20 cellular contexts compared by ENCODE assay signal in genomic region chr14:100816950-100817901, GRCh38. TPM values are rescaled to one million over a fixed set of nuclear protein-coding genes. Genes with fewer than 3 reads are reported as not detected.
DNase-seq lines count a peak whose midpoint lies in the region; ATAC-seq and TF ChIP-seq lines count a peak whose summit lies in the region.
"Had no signal": no experiment of that assay in that cellular context is flagged by ENCODE, and none has a peak within 500 bp of the region (broad histone marks: within the 10 kb centered on the region; RNA-seq: fewer than 3 reads in every experiment).

No MANE protein-coding gene starts in this region.

- intact Hi-C loops in Caco-2 (cut with micrococcal nuclease; ENCODE audit: unreplicated experiment) (loop anchor here (1.0 kb wide), 1 partner anchor 83 kb away; no protein-coding TSS in a partner anchor), IMR-90 (cut with micrococcal nuclease) (no loop called here)

- H3K27ac Mint-ChIP-seq in Caco-2 (ENCODE audit: unreplicated experiment), result peak overlapping the region; percentile 80
- H3K27ac Mint-ChIP-seq in progenitor cell of endocrine pancreas, result peak overlapping the region; percentile 24
- no peak overlapping the region for H3K27ac Mint-ChIP-seq in immature natural killer cell
- H3K27ac Mint-ChIP-seq: CD8-positive, alpha-beta T cell had no signal

- H3K9me3 ChIP-seq in Caco-2 (no peaks in the 10 kb centered on the region), IMR-90 (ENCODE audit: control insufficient read depth, insufficient read depth, low read length) (peaks cover under 1% of the 10 kb centered on the region; the same call in 1 of the 2 replicates), hepatocyte (ENCODE audit: low read depth) (no peaks in the 10 kb centered on the region)

- no peak overlapping the region; the same call in 1 of the 2 replicates for H3K18ac ChIP-seq in IMR-90 (ENCODE audit: low read depth, low read length)

- H3K27ac ChIP-seq in IMR-90 (ENCODE audit: insufficient read depth, low read length) (no peak overlapping the region), hepatocyte (peak overlapping the region; percentile 86)
- H3K27ac ChIP-seq: BLaER1 had no signal

- no peak overlapping the region; the same call in 1 of the 2 replicates for H3K4ac ChIP-seq in IMR-90 (ENCODE audit: low read depth, low read length)

- 82% methylated on average over 3 of the region's 26 CpGs; no CpG with 5 or more reads in 1 of the 2 experiments for WGBS in IMR-90 (ENCODE audit: extremely low coverage in 2 of 2, insufficient read length in 1 of 2), 2 experiments
- WGBS in hepatocyte (ENCODE audit: low lambda C conversion rate, missing lambda C conversion rate), result 74% methylated on average over 26 of the region's 26 CpGs

- peaks cover 24% of the 10 kb centered on the region for H3K4me1 ChIP-seq in Caco-2
- peaks cover 12% of the 10 kb centered on the region for H3K4me1 ChIP-seq in IMR-90 (ENCODE audit: control insufficient read depth, insufficient read depth, low read length)
- H3K4me1 ChIP-seq in hepatocyte (ENCODE audit: insufficient read depth), result peaks cover 50% of the 10 kb centered on the region

- no peak overlapping the region for H3K14ac ChIP-seq in IMR-90 (replicated peaks; ENCODE audit: low read depth, low read length)

- TF ChIP-seq RAD21 in IMR-90 (IDR thresholded peaks at IDR 0.05; ENCODE audit: low read length), result no peak

- H3K36me3 Mint-ChIP-seq in Caco-2 (ENCODE audit: insufficient read depth, unreplicated experiment), result peaks cover 6% of the 10 kb centered on the region
- peaks cover 1% of the 10 kb centered on the region for H3K36me3 Mint-ChIP-seq in progenitor cell of endocrine pancreas (ENCODE audit: insufficient read depth)
- no peaks in the 10 kb centered on the region for H3K36me3 Mint-ChIP-seq in immature natural killer cell
- H3K36me3 Mint-ChIP-seq: CD8-positive, alpha-beta T cell had no signal

- H3K4me1 Mint-ChIP-seq in Caco-2 (ENCODE audit: low read depth, unreplicated experiment), result peaks cover 16% of the 10 kb centered on the region
- peaks cover 41% of the 10 kb centered on the region for H3K4me1 Mint-ChIP-seq in progenitor cell of endocrine pancreas (ENCODE audit: low read depth)
- no peaks in the 10 kb centered on the region for H3K4me1 Mint-ChIP-seq in immature natural killer cell

- peak overlapping the region; percentile 99; the same call in 1 of the 2 replicates for H2BK120ac ChIP-seq in IMR-90 (ENCODE audit: low read depth, low read length)

- H2BK20ac ChIP-seq in IMR-90 (ENCODE audit: low read depth, low read length), result no peak overlapping the region

- CTCF ChIA-PET in Caco-2 (lab: Charles Lee), result interaction anchor here (0.6 to 0.9 kb wide), 4 partner anchors 42 to 154 kb away, joined by 3 to 4 read pairs (median 4); no protein-coding TSS in a partner anchor
- CTCF ChIA-PET in IMR-90 (lab: Yijun Ruan, JAX), result no interaction called here

- peaks cover 14% of the 10 kb centered on the region for H3K9me1 ChIP-seq in IMR-90 (ENCODE audit: insufficient read depth, low read length)

- no peak overlapping the region for H3K56ac ChIP-seq in IMR-90 (ENCODE audit: extremely low read depth, insufficient read depth, low read length)

- peak overlapping the region; percentile 57 for H2AK9ac ChIP-seq in IMR-90 (replicated peaks; ENCODE audit: low read depth, low read length, poor library complexity)

- TF ChIP-seq POLR2A in IMR-90 (IDR thresholded peaks at IDR 0.05; ENCODE audit: low read depth, low read length), result no peak

- BruUV-seq in Caco-2 (replicated peaks; lab: Mats Ljungman, UMichigan), result no TSS peak
- no TSS peak for BruUV-seq in IMR-90 (replicated peaks; lab: Mats Ljungman, UMichigan)

- H2BK5ac ChIP-seq in IMR-90 (ENCODE audit: low read depth, low read length, poor library complexity, severe bottlenecking), result no peak overlapping the region

- no peak for ATAC-seq in IMR-90 (ENCODE audit: low read depth)
- ATAC-seq: CD8-positive, alpha-beta T cell had no signal

- no peaks in the 10 kb centered on the region for H3K79me2 ChIP-seq in hepatocyte

- DNase-seq in Caco-2, result peak; percentile 56 to 71
- DNase-seq in IMR-90, result no peak
- DNase-seq in hepatocyte (ENCODE audit: low spot score), result peak; percentile 47
- DNase-seq in progenitor cell of endocrine pancreas (ENCODE audit: low spot score, unreplicated experiment), result no peak
- no peak for DNase-seq in activated CD4-positive, alpha-beta T cell treated with anti-CD3 and anti-CD28 coated beads for 1 hour
- DNase-seq in GF-D8 (lab: John Stamatoyannopoulos, UW), result no peak
- DNase-seq in immature natural killer cell, result no peak
- DNase-seq: CD8-positive, alpha-beta T cell; DMS53; EL; GOT3; Karpas-422; NCI-H1092; NCI-H1694; NCI-H2081 treated with DMSO at 0.1 percent for 48 hours; NCI-H82; RPMI8226; SIG-M5 had no signal

- POLR2A ChIA-PET in Caco-2 (lab: Charles Lee), result interaction anchor here (0.7 kb wide), 1 partner anchor 1014 kb away, joined by 5 read pairs; no protein-coding TSS in a partner anchor
- POLR2A ChIA-PET in IMR-90 (lab: Charles Lee; ENCODE audit: unreplicated experiment), result no interaction called here

- H3K36me3 ChIP-seq in Caco-2 (ENCODE audit: control insufficient read depth, insufficient read depth, low read length) (no peaks in the 10 kb centered on the region), IMR-90 (ENCODE audit: control insufficient read depth, insufficient read depth, low read length) (no peaks in the 10 kb centered on the region), hepatocyte (replicated peaks; ENCODE audit: insufficient read depth, low read depth) (no peaks in the 10 kb centered on the region)
- H3K36me3 ChIP-seq: BLaER1 had no signal

- H3K9ac ChIP-seq in IMR-90 (ENCODE audit: low read depth, low read length), result no peak overlapping the region
- H3K9ac ChIP-seq: BLaER1 had no signal

- dilution Hi-C loops in IMR-90 (cut with HindIII; ENCODE audit: low sequenced_read_pairs, unreplicated experiment), result no loop called here

- H3K9me2 ChIP-seq in hepatocyte (replicated peaks; ENCODE audit: insufficient read depth), result no peaks in the 10 kb centered on the region

- no peak overlapping the region for H4K91ac ChIP-seq in IMR-90 (ENCODE audit: insufficient read depth, low read depth, low read length)

- H4K5ac ChIP-seq in IMR-90 (ENCODE audit: low read depth, low read length), result no peak overlapping the region

- H3K79me1 ChIP-seq in IMR-90 (ENCODE audit: low read depth in 1 of 2, low read length in 2 of 2), result 0 out of 4 replicates have a peak, but pooled peaks cover 0 to 5% of the 10 kb centered on the region in 2 experiments

- H3K4me2 ChIP-seq in IMR-90 (ENCODE audit: low read depth, low read length), result no peak overlapping the region
- peak overlapping the region; percentile 38 for H3K4me2 ChIP-seq in hepatocyte

- H4K20me1 ChIP-seq in IMR-90 (ENCODE audit: insufficient read depth, low read length) (no peaks in the 10 kb centered on the region), hepatocyte (ENCODE audit: insufficient read depth, poor library complexity, severe bottlenecking) (no peaks in the 10 kb centered on the region)
- H4K20me1 ChIP-seq: BLaER1 had no signal

- H3K23ac ChIP-seq in IMR-90 (ENCODE audit: low read depth, low read length), result no peak overlapping the region

- no peaks in the 10 kb centered on the region for H3K9me3 Mint-ChIP-seq in Caco-2 (ENCODE audit: unreplicated experiment)
- no peaks in the 10 kb centered on the region for H3K9me3 Mint-ChIP-seq in progenitor cell of endocrine pancreas (ENCODE audit: low read depth)
- H3K9me3 Mint-ChIP-seq in immature natural killer cell, result no peaks in the 10 kb centered on the region
- H3K9me3 Mint-ChIP-seq: CD8-positive, alpha-beta T cell had no signal

- no peak overlapping the region for H3K4me3 Mint-ChIP-seq in Caco-2 (ENCODE audit: unreplicated experiment)
- H3K4me3 Mint-ChIP-seq in progenitor cell of endocrine pancreas (ENCODE audit: low read depth), result no peak overlapping the region
- no peak overlapping the region for H3K4me3 Mint-ChIP-seq in immature natural killer cell
- H3K4me3 Mint-ChIP-seq: CD8-positive, alpha-beta T cell had no signal

- no peaks in the 10 kb centered on the region for H3K27me3 Mint-ChIP-seq in Caco-2 (ENCODE audit: insufficient read depth, unreplicated experiment)
- H3K27me3 Mint-ChIP-seq in progenitor cell of endocrine pancreas, result no peaks in the 10 kb centered on the region
- H3K27me3 Mint-ChIP-seq in immature natural killer cell (ENCODE audit: low read depth in 3 of 3), result peaks cover 0 to 7% (median 4%) of the 10 kb centered on the region in 3 donors

- TF ChIP-seq CTCF in Caco-2 (IDR thresholded peaks at IDR 0.05; ENCODE audit: insufficient read depth in 1 of 2, low read depth in 1 of 2, low read length in 1 of 2, severe bottlenecking in 1 of 2, unreplicated experiment in 1 of 2) (no peak), IMR-90 (conservative IDR thresholded peaks at IDR 0.05; ENCODE audit: low read depth, low read length) (no peak), hepatocyte (IDR thresholded peaks at IDR 0.05; ENCODE audit: poor library complexity) (no peak), progenitor cell of endocrine pancreas (IDR thresholded peaks at IDR 0.05; ENCODE audit: unreplicated experiment) (no peak)

- H2AFZ ChIP-seq in IMR-90 (replicated peaks; ENCODE audit: low read length, poor library complexity), result peak overlapping the region; percentile 54
- H2AFZ ChIP-seq in hepatocyte, result no peak overlapping the region

- in situ Hi-C loops in IMR-90 (cut with MboI; ENCODE audit: low sequenced_read_pairs), result no loop called here

- H3K4me3 ChIP-seq in Caco-2 (ENCODE audit: low read depth, low read length), result no peak overlapping the region
- H3K4me3 ChIP-seq in IMR-90 (ENCODE audit: insufficient read depth, low read depth, low read length), result no peak overlapping the region
- H3K4me3 ChIP-seq in hepatocyte, result no peak overlapping the region
- H3K4me3 ChIP-seq: BLaER1 had no signal

- peak overlapping the region; percentile 99; the same call in 1 of the 3 replicates for H2BK15ac ChIP-seq in IMR-90 (ENCODE audit: low read depth, low read length)

- H2AK5ac ChIP-seq in IMR-90 (ENCODE audit: low read depth, low read length), result peak overlapping the region; percentile 99

- no peaks in the 10 kb centered on the region for H3K27me3 ChIP-seq in Caco-2 (replicated peaks; ENCODE audit: control insufficient read depth, insufficient read depth, low read length)
- H3K27me3 ChIP-seq in IMR-90 (ENCODE audit: control insufficient read depth, insufficient read depth, low read length), result no peaks in the 10 kb centered on the region
- H3K27me3 ChIP-seq in hepatocyte, result no peaks in the 10 kb centered on the region
- H3K27me3 ChIP-seq: BLaER1 had no signal

- H4K8ac ChIP-seq in IMR-90 (ENCODE audit: low read depth in 2 of 2, low read length in 2 of 2), result peak overlapping the region; percentile 91 to 97; a peak in 2 of 4 replicates

TF ChIP-seq in IMR-90, 13 proteins besides CTCF, POLR2A, EP300 and RAD21 (continues in another document):
- TF ChIP-seq CHD1 (IDR thresholded peaks at IDR 0.05; ENCODE audit: low read depth, low read length), result no peak

RNA-seq across cellular contexts. Expression of gene MEG3, which starts 8.7 kb away (rescaled TPM):
- total RNA-seq in Caco-2 (2022) (0.37 TPM in 1 of 2 replicates, not detected in the other), IMR-90 (2012; rRNA removed) (31.5 and 32.5 TPM in 2 replicates), hepatocyte (not detected in 2 replicates), progenitor cell of endocrine pancreas (31.0 and 32.3 TPM in 2 replicates)
- polyA plus RNA-seq in IMR-90 (2012; rRNA removed) (518 and 556 TPM in 2 replicates), hepatocyte (0.16 TPM in 1 of 2 replicates, not detected in the other), immature natural killer cell (not detected)
- polyA plus RNA-seq in IMR-90 (2012; cell fraction: cytosol; rRNA removed), result 53.8 and 53.9 TPM in 2 replicates
- polyA plus RNA-seq in IMR-90 (2012; cell fraction: nucleus; rRNA removed; ENCODE audit: low replicate concordance), result 8,555 and 8,817 TPM in 2 replicates
- total RNA-seq: CD8-positive, alpha-beta T cell; MCF 10A had no signal

Comparison
In these comparisons a context has a peak if more than half of its experiments do, and no peak if none do; other contexts are left out.
1. DNase-seq: peak in Caco-2 (2 of 2) and hepatocyte (single experiment); none in IMR-90 (single experiment), progenitor cell of endocrine pancreas (single experiment), activated CD4-positive, alpha-beta T cell treated with anti-CD3 and anti-CD28 coated beads for 1 hour (single experiment), GF-D8 (single experiment) and immature natural killer cell (0 of 3).
2. H3K27ac Mint-ChIP-seq: peak in Caco-2 (single experiment) and progenitor cell of endocrine pancreas (single experiment); none in immature natural killer cell (0 of 6).
3. RNA of gene MEG3, which starts 8.7 kb away (total RNA-seq): 31.0 to 32.3 TPM in progenitor cell of endocrine pancreas and 31.5 to 32.5 TPM in IMR-90; 0.37 TPM in Caco-2 and not detected in hepatocyte; every median in the first group is over 10 times any median in the second.